Comparison of ENCODE assay signal across 15 cellular contexts in genomic region chr12:26786491-26787124, GRCh38. TPM values are rescaled to one million over a fixed set of nuclear protein-coding genes. Genes with fewer than 3 reads are reported as not detected.
DNase-seq lines count a peak whose midpoint lies in the region; ATAC-seq and TF ChIP-seq lines count a peak whose summit lies in the region.
"Had no signal": no experiment of that assay in that cellular context is flagged by ENCODE, and none has a peak within 500 bp of the region (broad histone marks: within the 10 kb centered on the region; RNA-seq: fewer than 3 reads in every experiment).

No MANE protein-coding gene starts in this region.

- H2BK20ac ChIP-seq in IMR-90 (ENCODE audit: low read depth, low read length): 0 out of 2 replicates have a peak overlapping the region, but pooled peaks have one; percentile 24

- no peak for TF ChIP-seq POLR2A in IMR-90 (IDR thresholded peaks at IDR 0.05; ENCODE audit: low read depth, low read length)

- no peak for TF ChIP-seq CTCF in IMR-90 (conservative IDR thresholded peaks at IDR 0.05; ENCODE audit: low read depth, low read length)
- no peak for TF ChIP-seq CTCF in cardiac fibroblast (IDR thresholded peaks at IDR 0.05; ENCODE audit: low read depth, low read length)
- TF ChIP-seq CTCF in smooth muscle cell (IDR thresholded peaks at IDR 0.05; ENCODE audit: borderline replicate concordance, insufficient read depth, poor library complexity, severe bottlenecking): no peak
- TF ChIP-seq CTCF in CD14-positive monocyte (IDR thresholded peaks at IDR 0.05): no peak
- TF ChIP-seq CTCF in mammary epithelial cell (conservative IDR thresholded peaks at IDR 0.05 in 1 of 2, IDR thresholded peaks at IDR 0.05 in 1 of 2; ENCODE audit: extremely low read depth in 1 of 2, insufficient read depth in 1 of 2, low read depth in 1 of 2, low read length in 2 of 2): no peak

- ATAC-seq in IMR-90 (ENCODE audit: low read depth) (no peak), left ventricle myocardium superior (peak; percentile 67)

- intact Hi-C loops in IMR-90 (cut with micrococcal nuclease) (no loop called here), left ventricle myocardium superior (cut with micrococcal nuclease) (no loop called here), CD14-positive monocyte (cut with micrococcal nuclease) (no loop called here), mammary epithelial cell (cut with micrococcal nuclease) (no loop called here)

- WGBS in IMR-90 (ENCODE audit: extremely low coverage in 2 of 2, insufficient read length in 1 of 2), 2 experiments: 100% methylated on average over 1 of the region's 5 CpGs; no CpG with 5 or more reads in 1 of the 2 experiments
- WGBS in smooth muscle cell (ENCODE audit: low lambda C conversion rate): 65% methylated on average over 5 of the region's 5 CpGs
- 88% methylated on average over 5 of the region's 5 CpGs for WGBS in mammary epithelial cell (ENCODE audit: low coverage, missing lambda C conversion rate)

- H3K4me2 ChIP-seq in IMR-90 (ENCODE audit: low read depth, low read length) (peak overlapping the region; percentile 5; the same call in 1 of the 2 replicates), smooth muscle cell (peak overlapping the region; percentile 3), mammary epithelial cell (ENCODE audit: insufficient read depth, low read depth, low read length) (no peak overlapping the region)

- BruUV-seq in IMR-90 (replicated peaks; lab: Mats Ljungman, UMichigan) (no TSS peak), mammary epithelial cell (replicated peaks; lab: Mats Ljungman, UMichigan) (no TSS peak)

- no peak overlapping the region for H4K91ac ChIP-seq in IMR-90 (ENCODE audit: insufficient read depth, low read depth, low read length)

- no peak overlapping the region for H3K4me3 ChIP-seq in IMR-90 (ENCODE audit: insufficient read depth, low read depth, low read length)
- H3K4me3 ChIP-seq in cardiac fibroblast (replicated peaks in 1 of 2; ENCODE audit: low read depth in 2 of 2, low read length in 2 of 2): no peak overlapping the region
- H3K4me3 ChIP-seq in smooth muscle cell: no peak overlapping the region
- no peak overlapping the region for H3K4me3 ChIP-seq in mammary epithelial cell (replicated peaks in 1 of 3; ENCODE audit: insufficient read depth in 1 of 3, low read depth in 2 of 3, low read length in 3 of 3)
- H3K4me3 ChIP-seq: lung had no signal

- no peak overlapping the region for H3K23ac ChIP-seq in IMR-90 (ENCODE audit: low read depth, low read length)

- H3K4me1 ChIP-seq in IMR-90 (ENCODE audit: control insufficient read depth, insufficient read depth, low read length) (peaks cover 20% of the 10 kb centered on the region), smooth muscle cell (ENCODE audit: low read depth) (peaks cover 11% of the 10 kb centered on the region), mammary epithelial cell (ENCODE audit: insufficient read depth, low read length) (peaks cover 11% of the 10 kb centered on the region)

- no peaks in the 10 kb centered on the region for H3K27me3 ChIP-seq in IMR-90 (ENCODE audit: control insufficient read depth, insufficient read depth, low read length)
- H3K27me3 ChIP-seq in smooth muscle cell (ENCODE audit: low read depth): no peaks in the 10 kb centered on the region
- no peaks in the 10 kb centered on the region for H3K27me3 ChIP-seq in mammary epithelial cell (ENCODE audit: insufficient read depth, low read length)

- H2BK120ac ChIP-seq in IMR-90 (ENCODE audit: low read depth, low read length): no peak overlapping the region

- peak overlapping the region; percentile 58; the same call in 1 of the 2 replicates for H3K4ac ChIP-seq in IMR-90 (ENCODE audit: low read depth, low read length)

- H3K9me3 Mint-ChIP-seq in CD14-positive monocyte: peaks cover 0 to 1% (median 0%) of the 10 kb centered on the region in 7 donors
- H3K9me3 Mint-ChIP-seq: CD4-positive, alpha-beta T cell had no signal

- dilution Hi-C loops in IMR-90 (cut with HindIII; ENCODE audit: low sequenced_read_pairs, unreplicated experiment): no loop called here
- dilution Hi-C loops in mammary epithelial cell (cut with HindIII; ENCODE audit: low sequenced_read_pairs): no loop called here

- H4K20me1 ChIP-seq in IMR-90 (ENCODE audit: insufficient read depth, low read length): no peaks in the 10 kb centered on the region
- peaks cover 7% of the 10 kb centered on the region for H4K20me1 ChIP-seq in smooth muscle cell (ENCODE audit: low read depth)
- H4K20me1 ChIP-seq in mammary epithelial cell (ENCODE audit: insufficient read depth, low read length): no peaks in the 10 kb centered on the region

- peaks cover 0 to 1% (median 0%) of the 10 kb centered on the region in 3 donors for H3K27me3 Mint-ChIP-seq in CD14-positive monocyte (ENCODE audit: low read depth in 3 of 3)
- H3K27me3 Mint-ChIP-seq: activated CD4-positive, alpha-beta T cell treated with anti-CD3 and anti-CD28 coated beads, Interleukin-2, amount 10 ng/mL, durations not matched to agents 24 days and 14 days; CD4-positive, alpha-beta T cell had no signal

- H3K36me3 ChIP-seq in IMR-90 (ENCODE audit: control insufficient read depth, insufficient read depth, low read length): no peaks in the 10 kb centered on the region
- H3K36me3 ChIP-seq in smooth muscle cell (ENCODE audit: low read depth): no peaks in the 10 kb centered on the region
- H3K36me3 ChIP-seq in mammary epithelial cell (ENCODE audit: insufficient read depth, low read length): no peaks in the 10 kb centered on the region

- H3K79me2 ChIP-seq in smooth muscle cell (ENCODE audit: low read depth) (no peaks in the 10 kb centered on the region), mammary epithelial cell (ENCODE audit: insufficient read depth, low read length) (no peaks in the 10 kb centered on the region)

- POLR2A ChIA-PET in IMR-90 (lab: Charles Lee; ENCODE audit: unreplicated experiment): no interaction called here

- in situ Hi-C loops in IMR-90 (cut with MboI; ENCODE audit: low sequenced_read_pairs): no loop called here
- in situ Hi-C loops in mammary epithelial cell (cut with MboI; ENCODE audit: low sequenced_read_pairs in 2 of 2): no loop called here

- H3K9me3 ChIP-seq in IMR-90 (ENCODE audit: control insufficient read depth, insufficient read depth, low read length) (no peaks in the 10 kb centered on the region), smooth muscle cell (replicated peaks; ENCODE audit: low read depth) (no peaks in the 10 kb centered on the region), mammary epithelial cell (replicated peaks; ENCODE audit: insufficient read depth, low read length) (no peaks in the 10 kb centered on the region)

- H3K9ac ChIP-seq in IMR-90 (ENCODE audit: low read depth, low read length) (no peak overlapping the region), smooth muscle cell (ENCODE audit: low read depth) (no peak overlapping the region), mammary epithelial cell (ENCODE audit: insufficient read depth, low read length) (no peak overlapping the region)

- H2AK9ac ChIP-seq in IMR-90 (replicated peaks; ENCODE audit: low read depth, low read length, poor library complexity): no peak overlapping the region

- DNase-seq in IMR-90: peak; percentile 11
- DNase-seq in cardiac fibroblast (ENCODE audit: low read depth in 2 of 2): peak; percentile 55 to 57
- no peak for DNase-seq in left ventricle myocardium superior
- no peak for DNase-seq in smooth muscle cell (lab: John Stamatoyannopoulos, UW; ENCODE audit: unreplicated experiment)
- no peak for DNase-seq in HuH-7.5 (ENCODE audit: low spot score)
- DNase-seq in CD14-positive monocyte (ENCODE audit: low spot score): no peak
- no peak for DNase-seq in mammary epithelial cell
- DNase-seq: activated CD4-positive, alpha-beta T cell treated with anti-CD3 and anti-CD28 coated beads, Interleukin-2, amount 10 ng/mL, durations not matched to agents 24 days and 14 days; activated T-cell treated with anti-CD3 and anti-CD28 coated beads, Interleukin-2, amount 50 U/mL, for 48 hours; CD4-positive, alpha-beta T cell; effector memory CD4-positive, alpha-beta T cell; KG1; NCI-H1436; T-helper 2 cell had no signal

- H3K79me1 ChIP-seq in IMR-90 (ENCODE audit: low read depth in 1 of 2, low read length in 2 of 2): peaks cover 0 to 9% of the 10 kb centered on the region in 2 experiments; a peak in 1 of 4 replicates

- peak overlapping the region; percentile 42; the same call in 1 of the 2 replicates for H3K18ac ChIP-seq in IMR-90 (ENCODE audit: low read depth, low read length)

- H2BK15ac ChIP-seq in IMR-90 (ENCODE audit: low read depth, low read length): peak overlapping the region; percentile 1; the same call in 1 of the 3 replicates

- H3K27ac ChIP-seq in IMR-90 (ENCODE audit: insufficient read depth, low read length): no peak overlapping the region
- H3K27ac ChIP-seq in smooth muscle cell (ENCODE audit: low read depth): peak overlapping the region; percentile 18
- H3K27ac ChIP-seq in mammary epithelial cell (ENCODE audit: insufficient read depth, low read depth, low read length): no peak overlapping the region

- no peak overlapping the region for H4K5ac ChIP-seq in IMR-90 (ENCODE audit: low read depth, low read length)

- H3K27ac Mint-ChIP-seq in CD14-positive monocyte: no peak overlapping the region
- H3K27ac Mint-ChIP-seq: activated CD4-positive, alpha-beta T cell treated with anti-CD3 and anti-CD28 coated beads, Interleukin-2, amount 10 ng/mL, durations not matched to agents 24 days and 14 days; CD4-positive, alpha-beta T cell had no signal

- no peak overlapping the region; a peak in 1 of 4 replicates for H4K8ac ChIP-seq in IMR-90 (ENCODE audit: low read depth in 2 of 2, low read length in 2 of 2)

- CTCF ChIA-PET in IMR-90 (lab: Yijun Ruan, JAX) (interaction anchor here (0.7 kb wide), 1 partner anchor 65 kb away, joined by 3 read pairs; no protein-coding TSS in a partner anchor), mammary epithelial cell (lab: Charles Lee; ENCODE audit: low non-redundant PET) (no interaction called here)

- H3K56ac ChIP-seq in IMR-90 (ENCODE audit: extremely low read depth, insufficient read depth, low read length): no peak overlapping the region

- peaks cover 24% of the 10 kb centered on the region for H3K4me1 Mint-ChIP-seq in CD14-positive monocyte

- peaks cover 26 to 29% of the 10 kb centered on the region in 2 donors for H3K36me3 Mint-ChIP-seq in CD14-positive monocyte

- TF ChIP-seq RAD21 in IMR-90 (IDR thresholded peaks at IDR 0.05; ENCODE audit: low read length): no peak

- no peak overlapping the region for H2AFZ ChIP-seq in IMR-90 (replicated peaks; ENCODE audit: low read length, poor library complexity)
- no peak overlapping the region for H2AFZ ChIP-seq in smooth muscle cell (ENCODE audit: low read depth)
- H2AFZ ChIP-seq in mammary epithelial cell (ENCODE audit: low read depth, low read length): no peak overlapping the region

- H3K14ac ChIP-seq in IMR-90 (replicated peaks; ENCODE audit: low read depth, low read length): peak overlapping the region; percentile 0; the same call in 1 of the 2 replicates

- no peak overlapping the region; the same call in 1 of the 2 replicates for H2AK5ac ChIP-seq in IMR-90 (ENCODE audit: low read depth, low read length)

- no peak overlapping the region for H3K4me3 Mint-ChIP-seq in CD14-positive monocyte
- H3K4me3 Mint-ChIP-seq: activated CD4-positive, alpha-beta T cell treated with anti-CD3 and anti-CD28 coated beads, Interleukin-2, amount 10 ng/mL, durations not matched to agents 24 days and 14 days; CD4-positive, alpha-beta T cell had no signal

- H3F3A ChIP-seq in smooth muscle cell (ENCODE audit: low read depth): peaks cover 3% of the 10 kb centered on the region

- peaks cover 14% of the 10 kb centered on the region for H3K9me1 ChIP-seq in IMR-90 (ENCODE audit: insufficient read depth, low read length)

- H2BK5ac ChIP-seq in IMR-90 (ENCODE audit: low read depth, low read length, poor library complexity, severe bottlenecking): peak overlapping the region; percentile 27

RNA-seq across cellular contexts. Expression of gene ITPR2, which starts 46.4 kb away (rescaled TPM):
- total RNA-seq in IMR-90 (2012; rRNA removed) (9.0 and 9.2 TPM in 2 replicates), left ventricle myocardium superior (10.5 TPM), smooth muscle cell (17.4 and 29.0 TPM in 2 replicates), mammary epithelial cell (10 to 100 TPM; 20.5 to 25.6 TPM)
- polyA plus RNA-seq in IMR-90 (2012; rRNA removed) (1.1 and 1.2 TPM in 2 replicates), smooth muscle cell (6.8 and 9.6 TPM in 2 replicates), CD14-positive monocyte (1 to 10 TPM; 2.7 to 5.7 TPM), mammary epithelial cell (4.2 TPM)
- 0.14 and 0.44 TPM in 2 replicates for polyA plus RNA-seq in IMR-90 (2012; cell fraction: cytosol; rRNA removed)
- polyA plus RNA-seq in IMR-90 (2012; cell fraction: nucleus; rRNA removed; ENCODE audit: low replicate concordance): 0.24 and 2.0 TPM in 2 replicates
- 98.6 TPM for polyA minus RNA-seq in mammary epithelial cell

Comparison
In these comparisons a context has a peak if more than half of its experiments do, and no peak if none do; other contexts are left out.
1. DNase-seq: peak in IMR-90 (single experiment) and cardiac fibroblast (2 of 2); none in left ventricle myocardium superior (single experiment), smooth muscle cell (single experiment), HuH-7.5 (single experiment), CD14-positive monocyte (single experiment) and mammary epithelial cell (single experiment).